ENCODE assay signal across 12 cellular contexts in genomic region chr21:31142600-31142999, GRCh38.
DNase-seq lines count a peak whose midpoint lies in the region; ATAC-seq and TF ChIP-seq lines count a peak whose summit lies in the region.
"Had no signal": no experiment of that assay in that cellular context is flagged by ENCODE, and none has a peak within 500 bp of the region (broad histone marks: within the 10 kb centered on the region; RNA-seq: fewer than 3 reads in every experiment).

No MANE protein-coding gene starts in this region.

- H3K4me3 Mint-ChIP-seq in chondrocyte (ENCODE audit: unreplicated experiment), result no peak overlapping the region
- H3K4me3 Mint-ChIP-seq: activated naive CD8-positive, alpha-beta T cell; HFFc6 had no signal

- TF ChIP-seq CTCF in MM.1S (IDR thresholded peaks at IDR 0.05; ENCODE audit: low read length), result 0 out of 2 replicates have a peak, but pooled peaks have one; percentile 12
- TF ChIP-seq CTCF in chondrocyte (IDR thresholded peaks at IDR 0.05), result peak; percentile 50

- H3K9ac ChIP-seq in MM.1S (ENCODE audit: low read length), result no peak overlapping the region

- H3K4me1 ChIP-seq in MM.1S (ENCODE audit: low read length) (no peaks in the 10 kb centered on the region), right cardiac atrium (ENCODE audit: control insufficient read depth, insufficient read depth, low read length) (no peaks in the 10 kb centered on the region)

- H3K27me3 ChIP-seq in MM.1S (replicated peaks; ENCODE audit: insufficient read depth, low read length) (no peaks in the 10 kb centered on the region), right cardiac atrium (ENCODE audit: control insufficient read depth, insufficient read depth) (no peaks in the 10 kb centered on the region)

- H3K27ac ChIP-seq in MM.1S (ENCODE audit: low read length) (no peak overlapping the region), right cardiac atrium (ENCODE audit: low read length) (no peak overlapping the region)

- H4K20me1 ChIP-seq in MM.1S (ENCODE audit: insufficient read depth, low read length), result no peaks in the 10 kb centered on the region

- 83% methylated on average over 7 of the region's 7 CpGs for whole genome bisulfite sequencing in right cardiac atrium

- H3K27me3 Mint-ChIP-seq in chondrocyte (ENCODE audit: low read depth), result no peaks in the 10 kb centered on the region
- H3K27me3 Mint-ChIP-seq: activated naive CD8-positive, alpha-beta T cell; progenitor cell of endocrine pancreas had no signal

- no peaks in the 10 kb centered on the region for H3F3A ChIP-seq in MM.1S (ENCODE audit: insufficient read depth, low read length)

- H3K36me3 Mint-ChIP-seq in chondrocyte (ENCODE audit: low read depth), result no peaks in the 10 kb centered on the region

- H2AFZ ChIP-seq in MM.1S (ENCODE audit: low read length), result no peak overlapping the region

- intact Hi-C loops in right cardiac atrium (cut with DNase I), result no loop called here

- H3K9me3 ChIP-seq in MM.1S (replicated peaks; ENCODE audit: insufficient read depth, low read length), result no peaks in the 10 kb centered on the region
- H3K9me3 ChIP-seq in right cardiac atrium (ENCODE audit: control insufficient read depth, low read length), result no peaks in the 10 kb centered on the region

- H3K4me1 Mint-ChIP-seq in chondrocyte (ENCODE audit: low read depth), result peaks cover 10% of the 10 kb centered on the region

- DNase-seq in stimulated activated naive CD4-positive, alpha-beta T cell (lab: John Stamatoyannopoulos, UW), result peak; percentile 17 to 59 (median 18)
- DNase-seq in stimulated activated naive CD4-positive, alpha-beta T cell treated with Interleukin-2 at 50 U/mL for 16 hours (lab: John Stamatoyannopoulos, UW), result no peak
- no peak for DNase-seq in MM.1S
- DNase-seq in chondrocyte (ENCODE audit: low spot score), result no peak
- DNase-seq in right cardiac atrium, result no peak
- DNase-seq in KBM-7, result no peak
- no peak for DNase-seq in SHP77 treated with DMSO at 0.1 percent for 48 hours (lab: John Stamatoyannopoulos, UW)
- DNase-seq in globus pallidus (ENCODE audit: low spot score), result no peak
- DNase-seq: effector CD8-positive, alpha-beta T cell; HFFc6 had no signal

- H3K36me3 ChIP-seq in MM.1S (replicated peaks; ENCODE audit: insufficient read depth, low read length), result no peaks in the 10 kb centered on the region; the same call in 1 of the 2 replicates

- no peaks in the 10 kb centered on the region for H3K79me2 ChIP-seq in MM.1S (ENCODE audit: low read length)

- H3K9me3 Mint-ChIP-seq in chondrocyte (ENCODE audit: low read depth), result no peaks in the 10 kb centered on the region

- ATAC-seq in right cardiac atrium, result no peak

- H3K4me3 ChIP-seq in MM.1S (ENCODE audit: low read length) (no peak overlapping the region), right cardiac atrium (ENCODE audit: low read length) (no peak overlapping the region)

- H3K9me2 ChIP-seq in MM.1S (replicated peaks; ENCODE audit: insufficient read depth, low read length), result no peaks in the 10 kb centered on the region

- H3K4me2 ChIP-seq in MM.1S (ENCODE audit: low read depth, low read length), result no peak overlapping the region

- in situ Hi-C loops in KBM-7 (cut with MboI; ENCODE audit: low pct_unique_long_range_greater_than_20kb, low sequenced_read_pairs), result no loop called here

- H3K27ac Mint-ChIP-seq in chondrocyte (ENCODE audit: unreplicated experiment), result no peak overlapping the region
- H3K27ac Mint-ChIP-seq: activated naive CD8-positive, alpha-beta T cell; HFFc6; progenitor cell of endocrine pancreas had no signal

Comparison
In these comparisons a context has a peak if more than half of its experiments do, and no peak if none do; other contexts are left out.
1. DNase-seq: peak in stimulated activated naive CD4-positive, alpha-beta T cell (6 of 6); none in stimulated activated naive CD4-positive, alpha-beta T cell treated with Interleukin-2 at 50 U/mL for 16 hours (single experiment), MM.1S (single experiment), chondrocyte (single experiment), right cardiac atrium (0 of 3), KBM-7 (single experiment), SHP77 treated with DMSO at 0.1 percent for 48 hours (single experiment) and globus pallidus (single experiment).